ENCODE assay signal across 1 cellular context in genomic region chr11:60589611-60590010, GRCh38.
TF ChIP-seq lines count a peak whose summit lies in the region.

No MANE protein-coding gene starts in this region.

TF ChIP-seq in WTC11, 78 proteins besides CTCF, POLR2A, EP300 and RAD21 (continued from another document):
- TF ChIP-seq ATF6 (CRISPR knock-in tag; IDR thresholded peaks at IDR 0.05) (no peak), FOXP1 (CRISPR knock-in tag; IDR thresholded peaks at IDR 0.05; ENCODE audit: borderline replicate concordance) (no peak)
